11 cellular contexts compared by ENCODE assay signal in genomic region chr7:6725003-6725402, GRCh38. TPM values are rescaled to one million over a fixed set of nuclear protein-coding genes. Genes with fewer than 3 reads are reported as not detected.
DNase-seq lines count a peak whose midpoint lies in the region; ATAC-seq, FAIRE-seq and TF ChIP-seq lines count a peak whose summit lies in the region.
"Had no signal": no experiment of that assay in that cellular context is flagged by ENCODE, and none has a peak within 500 bp of the region (broad histone marks: within the 10 kb centered on the region; RNA-seq: fewer than 3 reads in every experiment).

No MANE protein-coding gene starts in this region.

- ATAC-seq in GM21619 (IDR thresholded peaks at IDR 0.05; ENCODE audit: unreplicated experiment) = peak; percentile 68
- peak; percentile 67 for ATAC-seq in HG03432 (IDR thresholded peaks at IDR 0.05; ENCODE audit: unreplicated experiment)
- peak; percentile 63 for ATAC-seq in activated B cell treated with CpG ODN at 0.5 μM for 24 hours (ENCODE audit: low read depth)

- H3K4me3 Mint-ChIP-seq in activated B cell treated with CpG ODN at 0.5 μM for 24 hours = peak overlapping the region; percentile 62
- H3K4me3 Mint-ChIP-seq in T-helper 2 cell treated with Interferon-gamma antibody and Interleukin-4, amounts not matched to agents 5 μg/mL and 100 μg/mL, for 36 hours = no peak overlapping the region
- H3K4me3 Mint-ChIP-seq: activated naive CD8-positive, alpha-beta T cell had no signal

- no peak for TF ChIP-seq CTCF in activated B cell treated with CpG ODN at 0.5 μM for 24 hours (IDR thresholded peaks at IDR 0.05)

- DNase-seq in GM18507 (ENCODE audit: extremely low spot score, insufficient read length, low read depth) (peak; percentile 65), activated B cell treated with CpG ODN at 0.5 μM for 24 hours (peak; percentile 43), NCI-H2171 (lab: John Stamatoyannopoulos, UW) (no peak), AG20443 (ENCODE audit: low spot score) (no peak)
- DNase-seq in T-helper 2 cell treated with Interferon-gamma antibody and Interleukin-4, amounts not matched to agents 5 μg/mL and 100 μg/mL, for 36 hours (ENCODE audit: low spot score) = no peak
- no peak for DNase-seq in central memory CD4-positive, alpha-beta T cell
- DNase-seq: DMS153; stimulated activated CD4-positive, alpha-beta T cell treated with anti-CD3 and anti-CD28 coated beads, Interleukin-12 subunit alpha, Interleukin-12 subunit beta, amount 100 ng/mL, for 4 hours had no signal

- intact Hi-C loops in activated B cell treated with CpG ODN at 0.5 μM for 24 hours (cut with micrococcal nuclease) = loop anchor here (1.0 to 5.0 kb wide), 4 partner anchors 18 to 1242 kb away; partner anchors contain the start of genes GLCCI1 and ZDHHC4

- peak; percentile 84 for FAIRE-seq in GM18507 (lab: Jason Lieb, UNC)

- H3K27ac Mint-ChIP-seq in activated B cell treated with CpG ODN at 0.5 μM for 24 hours = peak overlapping the region; percentile 78
- H3K27ac Mint-ChIP-seq in T-helper 2 cell treated with Interferon-gamma antibody and Interleukin-4, amounts not matched to agents 5 μg/mL and 100 μg/mL, for 36 hours = no peak overlapping the region
- H3K27ac Mint-ChIP-seq: activated naive CD8-positive, alpha-beta T cell had no signal

- POLR2A ChIA-PET in activated B cell treated with CpG ODN at 0.5 μM for 24 hours (lab: Charles Lee) = interaction anchor here (0.6 to 1.6 kb wide), 5 partner anchors 11 to 1395 kb away, joined by 3 to 5 read pairs (median 4); partner anchors contain the start of gene INTS15

- peaks cover 30% of the 10 kb centered on the region for H3K4me1 Mint-ChIP-seq in activated B cell treated with CpG ODN at 0.5 μM for 24 hours
- H3K4me1 Mint-ChIP-seq in T-helper 2 cell treated with Interferon-gamma antibody and Interleukin-4, amounts not matched to agents 5 μg/mL and 100 μg/mL, for 36 hours (ENCODE audit: low read depth) = peaks cover 4% of the 10 kb centered on the region

- H3K36me3 Mint-ChIP-seq in activated B cell treated with CpG ODN at 0.5 μM for 24 hours (ENCODE audit: low read depth) = no peaks in the 10 kb centered on the region
- H3K36me3 Mint-ChIP-seq in T-helper 2 cell treated with Interferon-gamma antibody and Interleukin-4, amounts not matched to agents 5 μg/mL and 100 μg/mL, for 36 hours (ENCODE audit: low read depth) = peaks cover 5% of the 10 kb centered on the region

- no peaks in the 10 kb centered on the region for H3K9me3 Mint-ChIP-seq in activated B cell treated with CpG ODN at 0.5 μM for 24 hours
- peaks cover 11% of the 10 kb centered on the region for H3K9me3 Mint-ChIP-seq in T-helper 2 cell treated with Interferon-gamma antibody and Interleukin-4, amounts not matched to agents 5 μg/mL and 100 μg/mL, for 36 hours

- H3K27me3 Mint-ChIP-seq in activated B cell treated with CpG ODN at 0.5 μM for 24 hours = no peaks in the 10 kb centered on the region
- H3K27me3 Mint-ChIP-seq in T-helper 2 cell treated with Interferon-gamma antibody and Interleukin-4, amounts not matched to agents 5 μg/mL and 100 μg/mL, for 36 hours (ENCODE audit: low read depth) = peaks cover 4% of the 10 kb centered on the region
- H3K27me3 Mint-ChIP-seq: activated naive CD8-positive, alpha-beta T cell had no signal

- CTCF ChIA-PET in activated B cell treated with CpG ODN at 0.5 μM for 24 hours (lab: Charles Lee) = no interaction called here

RNA-seq across cellular contexts. Expression of gene ZNF12, which starts 18.3 kb away (rescaled TPM):
- 31.3 and 35.6 TPM in 2 replicates for total RNA-seq in activated B cell treated with CpG ODN at 0.5 μM for 24 hours

RNA-seq across cellular contexts. Expression of gene RSPH10B2, which starts 28.9 kb away (rescaled TPM):
- total RNA-seq in activated B cell treated with CpG ODN at 0.5 μM for 24 hours = 0.37 and 1.1 TPM in 2 replicates

Comparison
In these comparisons a context has a peak if more than half of its experiments do, and no peak if none do; other contexts are left out.
1. DNase-seq: peak in GM18507 (single experiment) and activated B cell treated with CpG ODN at 0.5 μM for 24 hours (single experiment); none in T-helper 2 cell treated with Interferon-gamma antibody and Interleukin-4, amounts not matched to agents 5 μg/mL and 100 μg/mL, for 36 hours (single experiment), central memory CD4-positive, alpha-beta T cell (single experiment), NCI-H2171 (single experiment) and AG20443 (single experiment).
2. Peak in every context shown above with its lines, with median percentiles within 50 percentile points of each other: ATAC-seq.